In genomic region chr7:24821045-24821853, GRCh38 we compare ENCODE assay signal across 1 cellular context.
TF ChIP-seq lines count a peak whose summit lies in the region.

No MANE protein-coding gene starts in this region.

TF ChIP-seq in HCT116, 20 proteins besides CTCF, POLR2A, EP300 and RAD21 (continued from another document):
- TF ChIP-seq REST (IDR thresholded peaks at IDR 0.05; ENCODE audit: low read depth) (no peak), FOSL1 (IDR thresholded peaks at IDR 0.05; ENCODE audit: low read depth) (peak; percentile 93), CEBPB (IDR thresholded peaks at IDR 0.05; ENCODE audit: low read depth) (peak; percentile 78), ZNF274 (IDR thresholded peaks at IDR 0.05; ENCODE audit: low read depth, low read length) (no peak), MAX (IDR thresholded peaks at IDR 0.05) (peak; percentile 85), ATF3 (IDR thresholded peaks at IDR 0.05) (no peak; the same call in 1 of the 2 replicates), SIN3A (IDR thresholded peaks at IDR 0.05; ENCODE audit: low read depth) (peak; percentile 70), EZH2 (IDR thresholded peaks at IDR 0.05) (no peak), SRF (IDR thresholded peaks at IDR 0.05; ENCODE audit: low read depth) (no peak; the same call in 1 of the 2 replicates), ELF1 (IDR thresholded peaks at IDR 0.05; ENCODE audit: borderline replicate concordance, low read depth) (no peak), POLR2AphosphoS5 (IDR thresholded peaks at IDR 0.05; ENCODE audit: low read depth, low read length) (peak; percentile 82), ZBTB33 (IDR thresholded peaks at IDR 0.05; ENCODE audit: extremely low read depth, insufficient replicate concordance, low read length) (peak; percentile 53), YY1 (IDR thresholded peaks at IDR 0.05; ENCODE audit: extremely low read depth, insufficient replicate concordance, low read depth, low read length) (no peak), JUND (IDR thresholded peaks at IDR 0.05) (peak; percentile 96), ZFX (IDR thresholded peaks at IDR 0.05) (no peak; the same call in 1 of the 2 replicates), SP1 (IDR thresholded peaks at IDR 0.05; ENCODE audit: low read depth) (peak; percentile 94), EGR1 (IDR thresholded peaks at IDR 0.05; ENCODE audit: low read depth) (peak; percentile 20; the same call in 1 of the 2 replicates)
